Comparison of ENCODE assay signal across 29 cellular contexts in the genomic region with DNA sequence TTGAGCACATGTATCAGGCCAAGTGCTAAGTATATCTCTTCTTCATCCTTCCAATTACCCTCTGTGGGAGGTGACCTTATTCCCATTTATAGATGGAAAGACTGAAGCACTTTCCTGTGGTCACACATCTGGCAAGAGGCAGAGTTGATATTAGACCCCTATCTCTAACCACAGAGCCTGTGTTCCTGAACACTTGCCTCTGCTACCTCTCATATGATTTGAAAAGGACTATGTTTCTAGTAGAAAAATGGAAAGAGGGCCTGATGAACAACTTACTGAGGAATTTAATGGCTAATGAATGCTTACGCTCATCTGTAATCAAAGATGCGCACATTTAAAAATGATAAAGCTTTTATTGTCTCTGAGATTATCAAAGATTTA. TPM values are rescaled to one million over a fixed set of nuclear protein-coding genes. Genes with fewer than 3 reads are reported as not detected.
"Had no signal": no experiment of that assay in that cellular context is flagged by ENCODE, and none has a peak within 500 bp of the region (broad histone marks: within the 10 kb centered on the region; RNA-seq: fewer than 3 reads in every experiment).

No MANE protein-coding gene starts in this region.

- FAIRE-seq: colon, TTC549 had no signal

- DNase-seq: activated CD4-positive, alpha-beta memory T cell treated with anti-CD3 and anti-CD28 coated beads, Interleukin-2, amount 10 ng/mL, durations not matched to agents 7 days and 5 days; activated CD4-positive, alpha-beta T cell treated with anti-CD3 and anti-CD28 coated beads for 1 hour; activated CD4-positive, alpha-beta T cell treated with anti-CD3 and anti-CD28 coated beads for 4 hours; activated CD4-positive, alpha-beta T cell treated with anti-CD3 and anti-CD28 coated beads, Interleukin-2, amount 10 ng/mL, durations not matched to agents 7 days and 5 days; activated CD4-positive, alpha-beta T cell treated with anti-CD3 and anti-CD28 coated beads, Interleukin-2, amount 50 U/mL, for 4 hours; activated CD8-positive, alpha-beta memory T cell treated with anti-CD3 and anti-CD28 coated beads, Interleukin-2, amount 50 U/mL, for 48 hours; activated gamma-delta T cell treated with Interleukin-2 at 50 U/mL for 16 hours; activated naive CD4-positive, alpha-beta T cell treated with anti-CD3 and anti-CD28 coated beads, Interleukin-2, amount 50 U/mL, for 16 hours; activated naive CD4-positive, alpha-beta T cell treated with Interleukin-2 at 50 U/mL for 16 hours; activated T-cell treated with anti-CD3 and anti-CD28 coated beads for 4 hours; activated T-cell treated with anti-CD3 and anti-CD28 coated beads, Interleukin-2, amount 50 U/mL, for 24 hours; activated T-cell treated with anti-CD3 and anti-CD28 coated beads, Interleukin-2, amount 50 U/mL, for 72 hours; amniotic stem cell; anterior cingulate cortex; body of pancreas; caudate nucleus; effector CD8-positive, alpha-beta T cell; esophagus squamous epithelium; foreskin melanocyte; heart right ventricle; T-helper 2 cell had no signal

- H3K27ac ChIP-seq: body of pancreas, epithelial cell of prostate, esophagus squamous epithelium, gastroesophageal sphincter, heart right ventricle, hepatocyte, VCaP had no signal

- ATAC-seq: activated T-cell treated with anti-CD3 and anti-CD28 coated beads, Interleukin-2, amount 50 U/mL, for 72 hours; body of pancreas; gastroesophageal sphincter; heart right ventricle; WTC11 had no signal

- H2AFZ ChIP-seq: hepatocyte had no signal

- H3K9me3 ChIP-seq: body of pancreas, esophagus squamous epithelium, gastroesophageal sphincter, heart right ventricle had no signal

- H3K79me2 ChIP-seq: hepatocyte had no signal

- H3K36me3 ChIP-seq: heart right ventricle had no signal

- H3K27me3 ChIP-seq: body of pancreas, esophagus squamous epithelium, gastroesophageal sphincter, heart right ventricle, hepatocyte had no signal

- H3K4me3 ChIP-seq: body of pancreas, esophagus squamous epithelium, gastroesophageal sphincter, heart right ventricle, hepatocyte had no signal

- H3K4me1 ChIP-seq: body of pancreas, esophagus squamous epithelium, gastroesophageal sphincter had no signal

- H3K4me2 ChIP-seq: hepatocyte had no signal

RNA-seq across cellular contexts. Expression of a gene that starts 51.4 kb away (rescaled TPM):
- total RNA-seq: activated CD4-positive, alpha-beta memory T cell treated with anti-CD3 and anti-CD28 coated beads, Interleukin-2, amount 10 ng/mL, durations not matched to agents 7 days and 5 days; activated CD4-positive, alpha-beta T cell treated with anti-CD3 and anti-CD28 coated beads, Interleukin-2, amount 10 ng/mL, durations not matched to agents 7 days and 5 days; chondrocyte had no signal
- polyA plus RNA-seq: hepatocyte had no signal
